ENCODE assay signal across 24 cellular contexts in the genomic region with DNA sequence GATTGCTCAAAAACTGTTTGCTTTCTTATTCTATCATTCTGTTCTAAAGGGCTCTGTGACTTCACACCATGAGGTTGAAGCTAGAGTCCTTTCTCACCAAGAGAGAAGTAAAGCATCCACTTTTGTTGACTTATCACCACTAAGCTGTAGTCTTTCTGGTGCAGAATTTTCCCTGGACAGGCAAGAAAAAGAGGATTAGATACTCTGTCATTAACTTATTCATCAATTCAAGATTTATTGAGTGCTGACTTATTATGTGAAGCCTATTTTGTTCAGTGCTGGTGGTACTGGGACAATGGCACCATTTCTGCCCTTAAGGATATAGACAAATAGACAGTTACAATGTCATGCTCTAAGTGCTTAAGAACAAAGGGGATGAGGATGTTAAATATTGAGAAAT. TPM values are rescaled to one million over a fixed set of nuclear protein-coding genes. Genes with fewer than 3 reads are reported as not detected.
"Had no signal": no experiment of that assay in that cellular context is flagged by ENCODE, and none has a peak within 500 bp of the region (broad histone marks: within the 10 kb centered on the region; RNA-seq: fewer than 3 reads in every experiment).

No MANE protein-coding gene starts in this region.

- H3K27ac ChIP-seq: colonic mucosa, epithelial cell of prostate, esophagus squamous epithelium, gastrocnemius medialis, heart right ventricle, left lung, lower lobe of right lung had no signal

- H3K9me3 ChIP-seq: colonic mucosa, esophagus squamous epithelium, gastrocnemius medialis, heart right ventricle, left lung, lower lobe of right lung, mucosa of descending colon had no signal

- H3K4me3 ChIP-seq: colonic mucosa, esophagus squamous epithelium, gastrocnemius medialis, heart right ventricle, left lung, lower lobe of right lung, mucosa of descending colon had no signal

- H3K36me3 ChIP-seq: colonic mucosa, esophagus squamous epithelium, gastrocnemius medialis, heart right ventricle, left lung, lower lobe of right lung had no signal

- H3K27me3 ChIP-seq: colonic mucosa, gastrocnemius medialis, heart right ventricle, left lung had no signal

- H3K4me1 ChIP-seq: colonic mucosa, esophagus squamous epithelium, gastrocnemius medialis, heart right ventricle, left lung, lower lobe of right lung had no signal

- DNase-seq: colonic mucosa; cortex of kidney; effector CD8-positive, alpha-beta T cell; effector memory CD8-positive, alpha-beta T cell; endodermal cell; erythroblast; esophagus squamous epithelium; foreskin fibroblast; foreskin melanocyte; gastrocnemius medialis; glutamatergic neuron; head of caudate nucleus; heart right ventricle; hippocampal formation; left cardiac atrium; left lung; left ventricle myocardium superior; lower lobe of right lung; mesenchymal stem cell; mucosa of descending colon had no signal

RNA-seq across cellular contexts. Expression of a gene that starts 10.1 kb away (rescaled TPM):
- total RNA-seq: dermis microvascular lymphatic vessel endothelial cell, glomerular endothelial cell, lung microvascular endothelial cell had no signal
